13 cellular contexts compared by ENCODE assay signal in genomic region chr11:79428406-79428805, GRCh38. TPM values are rescaled to one million over a fixed set of nuclear protein-coding genes. Genes with fewer than 3 reads are reported as not detected.
"Had no signal": no experiment of that assay in that cellular context is flagged by ENCODE, and none has a peak within 500 bp of the region (broad histone marks: within the 10 kb centered on the region; RNA-seq: fewer than 3 reads in every experiment).

No MANE protein-coding gene starts in this region.

- H3K4me3 Mint-ChIP-seq: activated B cell treated with CpG ODN at 0.5 μM for 24 hours; activated CD4-positive, alpha-beta T cell treated with anti-CD3 and anti-CD28 coated beads, Interleukin-2, amount 10 ng/mL, durations not matched to agents 24 days and 14 days; activated naive CD4-positive, alpha-beta T cell treated with anti-CD3 and anti-CD28 coated beads, Interleukin-2, amount 10 ng/mL, durations not matched to agents 7 days and 5 days had no signal

- H3K36me3 ChIP-seq: ovary, tibial artery, uterus had no signal

- H3K4me2 ChIP-seq: hepatocyte had no signal

- H3K27ac ChIP-seq: hepatocyte, ovary, tibial artery, uterus had no signal

- H3K27ac Mint-ChIP-seq: activated B cell treated with CpG ODN at 0.5 μM for 24 hours; activated CD4-positive, alpha-beta T cell treated with anti-CD3 and anti-CD28 coated beads, Interleukin-2, amount 10 ng/mL, durations not matched to agents 24 days and 14 days; activated naive CD4-positive, alpha-beta T cell treated with anti-CD3 and anti-CD28 coated beads, Interleukin-2, amount 10 ng/mL, durations not matched to agents 7 days and 5 days had no signal

- DNase-seq: activated B cell treated with CpG ODN at 0.5 μM for 24 hours; activated CD4-positive, alpha-beta T cell treated with anti-CD3 and anti-CD28 coated beads, Interleukin-2, amount 10 ng/mL, durations not matched to agents 24 days and 14 days; activated CD8-positive, alpha-beta memory T cell treated with anti-CD3 and anti-CD28 coated beads for 24 hours; activated naive CD4-positive, alpha-beta T cell treated with anti-CD3 and anti-CD28 coated beads, Interleukin-2, amount 10 ng/mL, durations not matched to agents 7 days and 5 days; dermis blood vessel endothelial cell; kidney; ovary; stimulated activated CD4-positive, alpha-beta T cell treated with anti-CD3 and anti-CD28 coated beads, Interleukin-15, amount 100 ng/mL, for 24 hours; stimulated activated CD4-positive, alpha-beta T cell treated with anti-CD3 and anti-CD28 coated beads, Interleukin-4, amount 100 ng/mL, for 4 hours; tibial artery; uterus had no signal

- H3K27me3 Mint-ChIP-seq: activated naive CD4-positive, alpha-beta T cell treated with anti-CD3 and anti-CD28 coated beads, Interleukin-2, amount 10 ng/mL, durations not matched to agents 7 days and 5 days had no signal

- FAIRE-seq: kidney had no signal

- H3K36me3 Mint-ChIP-seq: activated naive CD4-positive, alpha-beta T cell treated with anti-CD3 and anti-CD28 coated beads, Interleukin-2, amount 10 ng/mL, durations not matched to agents 7 days and 5 days had no signal

- H3K27me3 ChIP-seq: hepatocyte, ovary, tibial artery, uterus had no signal

- H3K9me3 ChIP-seq: ovary, tibial artery, uterus had no signal

- H3K9me3 Mint-ChIP-seq: activated B cell treated with CpG ODN at 0.5 μM for 24 hours; activated CD4-positive, alpha-beta T cell treated with anti-CD3 and anti-CD28 coated beads, Interleukin-2, amount 10 ng/mL, durations not matched to agents 24 days and 14 days; activated naive CD4-positive, alpha-beta T cell treated with anti-CD3 and anti-CD28 coated beads, Interleukin-2, amount 10 ng/mL, durations not matched to agents 7 days and 5 days had no signal

- H3K4me3 ChIP-seq: hepatocyte, ovary, tibial artery, uterus had no signal

- H3K4me1 Mint-ChIP-seq: activated B cell treated with CpG ODN at 0.5 μM for 24 hours; activated CD4-positive, alpha-beta T cell treated with anti-CD3 and anti-CD28 coated beads, Interleukin-2, amount 10 ng/mL, durations not matched to agents 24 days and 14 days; activated naive CD4-positive, alpha-beta T cell treated with anti-CD3 and anti-CD28 coated beads, Interleukin-2, amount 10 ng/mL, durations not matched to agents 7 days and 5 days had no signal

- H3K4me1 ChIP-seq: uterus had no signal

RNA-seq across cellular contexts. Expression of gene TENM4, which starts 12.4 kb away (rescaled TPM):
- total RNA-seq: activated CD4-positive, alpha-beta T cell treated with anti-CD3 and anti-CD28 coated beads, Interleukin-2, amount 10 ng/mL, durations not matched to agents 24 days and 14 days; T-helper 1 cell treated with Interleukin-12 subunit alpha and Interleukin-12 subunit beta and Interleukin-4 antibody, amounts not matched to agents 30 ng/mL and 1 ng/mL, for 36 hours had no signal
